In the genomic region with DNA sequence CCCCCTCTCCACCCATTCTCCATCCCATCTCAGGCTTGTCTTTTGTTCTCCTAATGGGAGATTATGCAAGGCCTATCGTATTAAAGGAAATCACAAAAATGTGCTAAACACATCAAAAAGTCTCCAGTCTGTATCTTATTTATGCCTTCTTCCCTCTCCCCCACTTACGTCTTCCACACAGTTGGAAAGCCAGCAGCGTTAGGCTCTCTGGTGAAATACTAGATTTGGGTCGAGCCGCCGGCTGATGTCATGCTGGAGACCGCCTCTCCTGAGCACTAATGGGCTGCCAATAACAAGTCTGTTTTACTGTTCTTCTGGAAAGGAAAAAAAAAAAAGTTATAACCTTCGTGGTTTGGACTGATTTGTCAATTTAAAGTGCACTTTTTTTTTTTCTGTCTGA, we compare ENCODE assay signal across 1 cellular context.
TF ChIP-seq lines count a peak whose summit lies in the region.

No MANE protein-coding gene starts in this region.

TF ChIP-seq in GM23338, 12 proteins besides CTCF, POLR2A, EP300 and RAD21 (continued from another document):
- TF ChIP-seq, protein P1, sequence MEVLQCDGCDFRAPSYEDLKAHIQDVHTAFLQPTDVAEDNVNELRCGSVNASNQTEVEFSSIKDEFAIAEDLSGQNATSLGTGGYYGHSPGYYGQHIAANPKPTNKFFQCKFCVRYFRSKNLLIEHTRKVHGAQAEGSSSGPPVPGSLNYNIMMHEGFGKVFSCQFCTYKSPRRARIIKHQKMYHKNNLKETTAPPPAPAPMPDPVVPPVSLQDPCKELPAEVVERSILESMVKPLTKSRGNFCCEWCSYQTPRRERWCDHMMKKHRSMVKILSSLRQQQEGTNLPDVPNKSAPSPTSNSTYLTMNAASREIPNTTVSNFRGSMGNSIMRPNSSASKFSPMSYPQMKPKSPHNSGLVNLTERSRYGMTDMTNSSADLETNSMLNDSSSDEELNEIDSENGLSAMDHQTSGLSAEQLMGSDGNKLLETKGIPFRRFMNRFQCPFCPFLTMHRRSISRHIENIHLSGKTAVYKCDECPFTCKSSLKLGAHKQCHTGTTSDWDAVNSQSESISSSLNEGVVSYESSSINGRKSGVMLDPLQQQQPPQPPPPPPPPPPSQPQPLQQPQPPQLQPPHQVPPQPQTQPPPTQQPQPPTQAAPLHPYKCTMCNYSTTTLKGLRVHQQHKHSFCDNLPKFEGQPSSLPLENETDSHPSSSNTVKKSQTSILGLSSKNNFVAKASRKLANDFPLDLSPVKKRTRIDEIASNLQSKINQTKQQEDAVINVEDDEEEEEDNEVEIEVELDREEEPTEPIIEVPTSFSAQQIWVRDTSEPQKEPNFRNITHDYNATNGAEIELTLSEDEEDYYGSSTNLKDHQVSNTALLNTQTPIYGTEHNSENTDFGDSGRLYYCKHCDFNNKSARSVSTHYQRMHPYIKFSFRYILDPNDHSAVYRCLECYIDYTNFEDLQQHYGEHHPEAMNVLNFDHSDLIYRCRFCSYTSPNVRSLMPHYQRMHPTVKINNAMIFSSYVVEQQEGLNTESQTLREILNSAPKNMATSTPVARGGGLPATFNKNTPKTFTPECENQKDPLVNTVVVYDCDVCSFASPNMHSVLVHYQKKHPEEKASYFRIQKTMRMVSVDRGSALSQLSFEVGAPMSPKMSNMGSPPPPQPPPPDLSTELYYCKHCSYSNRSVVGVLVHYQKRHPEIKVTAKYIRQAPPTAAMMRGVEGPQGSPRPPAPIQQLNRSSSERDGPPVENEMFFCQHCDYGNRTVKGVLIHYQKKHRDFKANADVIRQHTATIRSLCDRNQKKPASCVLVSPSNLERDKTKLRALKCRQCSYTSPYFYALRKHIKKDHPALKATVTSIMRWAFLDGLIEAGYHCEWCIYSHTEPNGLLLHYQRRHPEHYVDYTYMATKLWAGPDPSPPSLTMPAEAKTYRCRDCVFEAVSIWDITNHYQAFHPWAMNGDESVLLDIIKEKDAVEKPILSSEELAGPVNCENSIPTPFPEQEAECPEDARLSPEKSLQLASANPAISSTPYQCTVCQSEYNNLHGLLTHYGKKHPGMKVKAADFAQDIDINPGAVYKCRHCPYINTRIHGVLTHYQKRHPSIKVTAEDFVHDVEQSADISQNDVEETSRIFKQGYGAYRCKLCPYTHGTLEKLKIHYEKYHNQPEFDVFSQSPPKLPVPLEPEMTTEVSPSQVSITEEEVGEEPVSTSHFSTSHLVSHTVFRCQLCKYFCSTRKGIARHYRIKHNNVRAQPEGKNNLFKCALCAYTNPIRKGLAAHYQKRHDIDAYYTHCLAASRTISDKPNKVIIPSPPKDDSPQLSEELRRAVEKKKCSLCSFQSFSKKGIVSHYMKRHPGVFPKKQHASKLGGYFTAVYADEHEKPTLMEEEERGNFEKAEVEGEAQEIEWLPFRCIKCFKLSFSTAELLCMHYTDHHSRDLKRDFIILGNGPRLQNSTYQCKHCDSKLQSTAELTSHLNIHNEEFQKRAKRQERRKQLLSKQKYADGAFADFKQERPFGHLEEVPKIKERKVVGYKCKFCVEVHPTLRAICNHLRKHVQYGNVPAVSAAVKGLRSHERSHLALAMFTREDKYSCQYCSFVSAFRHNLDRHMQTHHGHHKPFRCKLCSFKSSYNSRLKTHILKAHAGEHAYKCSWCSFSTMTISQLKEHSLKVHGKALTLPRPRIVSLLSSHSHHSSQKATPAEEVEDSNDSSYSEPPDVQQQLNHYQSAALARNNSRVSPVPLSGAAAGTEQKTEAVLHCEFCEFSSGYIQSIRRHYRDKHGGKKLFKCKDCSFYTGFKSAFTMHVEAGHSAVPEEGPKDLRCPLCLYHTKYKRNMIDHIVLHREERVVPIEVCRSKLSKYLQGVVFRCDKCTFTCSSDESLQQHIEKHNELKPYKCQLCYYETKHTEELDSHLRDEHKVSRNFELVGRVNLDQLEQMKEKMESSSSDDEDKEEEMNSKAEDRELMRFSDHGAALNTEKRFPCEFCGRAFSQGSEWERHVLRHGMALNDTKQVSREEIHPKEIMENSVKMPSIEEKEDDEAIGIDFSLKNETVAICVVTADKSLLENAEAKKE (CRISPR knock-in tag; IDR thresholded peaks at IDR 0.05), result no peak
- no peak for TF ChIP-seq CREB1 (CRISPR knock-in tag; IDR thresholded peaks at IDR 0.05; ENCODE audit: low read depth)
- TF ChIP-seq REST (IDR thresholded peaks at IDR 0.05; ENCODE audit: unreplicated experiment), result no peak
